ENCODE assay signal across 1 cellular context in the genomic region with DNA sequence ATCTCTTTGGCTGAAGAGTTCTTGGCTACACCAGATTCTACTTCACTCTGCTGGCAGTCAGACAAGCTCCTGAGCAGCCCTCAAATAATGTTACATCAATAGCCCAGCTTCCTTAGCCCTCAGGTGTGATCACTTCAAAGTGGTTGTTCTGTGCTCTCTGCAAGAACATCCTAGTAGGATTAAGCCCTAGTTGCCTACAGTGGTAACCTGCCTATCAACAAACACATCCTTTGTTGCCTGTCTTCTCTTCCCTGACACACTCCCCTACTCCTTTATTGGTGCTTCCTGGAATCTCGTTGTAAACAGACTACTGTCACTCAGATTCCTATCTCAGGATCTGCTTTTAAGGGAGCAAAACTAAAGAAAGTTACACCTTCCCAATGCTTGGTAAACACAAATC.
TF ChIP-seq lines count a peak whose summit lies in the region.

No MANE protein-coding gene starts in this region.

TF ChIP-seq in HepG2, 621 proteins besides CTCF, POLR2A, EP300 and RAD21 (continued from another document and continues in another):
- TF ChIP-seq, protein P1, sequence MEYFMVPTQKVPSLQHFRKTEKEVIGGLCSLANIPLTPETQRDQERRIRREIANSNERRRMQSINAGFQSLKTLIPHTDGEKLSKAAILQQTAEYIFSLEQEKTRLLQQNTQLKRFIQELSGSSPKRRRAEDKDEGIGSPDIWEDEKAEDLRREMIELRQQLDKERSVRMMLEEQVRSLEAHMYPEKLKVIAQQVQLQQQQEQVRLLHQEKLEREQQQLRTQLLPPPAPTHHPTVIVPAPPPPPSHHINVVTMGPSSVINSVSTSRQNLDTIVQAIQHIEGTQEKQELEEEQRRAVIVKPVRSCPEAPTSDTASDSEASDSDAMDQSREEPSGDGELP (IDR thresholded peaks at IDR 0.05; ENCODE audit: borderline replicate concordance, low read depth), result no peak
- TF ChIP-seq ZFX (CRISPR knock-in tag; IDR thresholded peaks at IDR 0.05; ENCODE audit: low read depth) (no peak), ZNF777 (CRISPR knock-in tag; IDR thresholded peaks at IDR 0.05) (no peak), ZNF12 (CRISPR knock-in tag; IDR thresholded peaks at IDR 0.05) (no peak), GABPB1 (CRISPR knock-in tag; IDR thresholded peaks at IDR 0.05) (no peak), TARDBP (CRISPR knock-in tag; IDR thresholded peaks at IDR 0.05) (no peak), SOX13 (IDR thresholded peaks at IDR 0.05) (no peak), SOX13 (CRISPR knock-in tag; conservative IDR thresholded peaks at IDR 0.05 in 1 of 2, IDR thresholded peaks at IDR 0.05 in 1 of 2) (peak in 1 of 2 experiments; percentile 60; a peak in 2 of 4 replicates), NR1H2 (CRISPR knock-in tag; IDR thresholded peaks at IDR 0.05; ENCODE audit: borderline replicate concordance, low read depth) (no peak), ZNF292 (CRISPR knock-in tag; IDR thresholded peaks at IDR 0.05; ENCODE audit: borderline replicate concordance, low read depth) (no peak), ATF3 (CRISPR knock-in tag; IDR thresholded peaks at IDR 0.05) (no peak), STAT5B (CRISPR knock-in tag; IDR thresholded peaks at IDR 0.05) (no peak), ZSCAN31 (CRISPR knock-in tag; IDR thresholded peaks at IDR 0.05; ENCODE audit: low read depth) (no peak), ZNF142 (CRISPR knock-in tag; IDR thresholded peaks at IDR 0.05) (no peak), ZNF296 (CRISPR knock-in tag; conservative IDR thresholded peaks at IDR 0.05) (no peak), ZBTB14 (CRISPR knock-in tag; IDR thresholded peaks at IDR 0.05) (no peak), ZNF160 (CRISPR knock-in tag; IDR thresholded peaks at IDR 0.05) (no peak), KDM5B (CRISPR knock-in tag; IDR thresholded peaks at IDR 0.05; ENCODE audit: borderline replicate concordance) (no peak), SAFB2 (CRISPR knock-in tag; IDR thresholded peaks at IDR 0.05; ENCODE audit: borderline replicate concordance, low read depth) (no peak), POLR2AphosphoS2 (IDR thresholded peaks at IDR 0.05; ENCODE audit: low read depth, low read length) (no peak), ZNF558 (CRISPR knock-in tag; IDR thresholded peaks at IDR 0.05; ENCODE audit: borderline replicate concordance) (no peak), ZFP41 (CRISPR knock-in tag; IDR thresholded peaks at IDR 0.05; ENCODE audit: borderline replicate concordance) (no peak), ZNF644 (CRISPR knock-in tag; IDR thresholded peaks at IDR 0.05; ENCODE audit: low read depth) (peak; percentile 39; the same call in 1 of the 2 replicates), SRF (IDR thresholded peaks at IDR 0.05; ENCODE audit: low read depth, low read length) (no peak), ZC3H4 (CRISPR knock-in tag; IDR thresholded peaks at IDR 0.05; ENCODE audit: borderline replicate concordance) (no peak), FIP1L1 (IDR thresholded peaks at IDR 0.05; ENCODE audit: borderline replicate concordance, insufficient read depth, low read depth, low read length) (no peak), BRCA1 (CRISPR knock-in tag; IDR thresholded peaks at IDR 0.05) (no peak), FOXA3 (CRISPR knock-in tag; IDR thresholded peaks at IDR 0.05) (0 out of 2 replicates have a peak, but pooled peaks have one; percentile 24), MTA3 (CRISPR knock-in tag; IDR thresholded peaks at IDR 0.05) (no peak), ZBTB7B (CRISPR knock-in tag; IDR thresholded peaks at IDR 0.05) (no peak), ELF3 (CRISPR knock-in tag; IDR thresholded peaks at IDR 0.05) (0 out of 2 replicates have a peak, but pooled peaks have one; percentile 13), ZNF124 (CRISPR knock-in tag; IDR thresholded peaks at IDR 0.05) (no peak), SMAD9 (CRISPR knock-in tag; IDR thresholded peaks at IDR 0.05) (no peak), KIAA2018 (CRISPR knock-in tag; IDR thresholded peaks at IDR 0.05; ENCODE audit: borderline replicate concordance) (no peak), ZNF788 (CRISPR knock-in tag; IDR thresholded peaks at IDR 0.05; ENCODE audit: borderline replicate concordance) (no peak)
- TF ChIP-seq, protein P2, sequence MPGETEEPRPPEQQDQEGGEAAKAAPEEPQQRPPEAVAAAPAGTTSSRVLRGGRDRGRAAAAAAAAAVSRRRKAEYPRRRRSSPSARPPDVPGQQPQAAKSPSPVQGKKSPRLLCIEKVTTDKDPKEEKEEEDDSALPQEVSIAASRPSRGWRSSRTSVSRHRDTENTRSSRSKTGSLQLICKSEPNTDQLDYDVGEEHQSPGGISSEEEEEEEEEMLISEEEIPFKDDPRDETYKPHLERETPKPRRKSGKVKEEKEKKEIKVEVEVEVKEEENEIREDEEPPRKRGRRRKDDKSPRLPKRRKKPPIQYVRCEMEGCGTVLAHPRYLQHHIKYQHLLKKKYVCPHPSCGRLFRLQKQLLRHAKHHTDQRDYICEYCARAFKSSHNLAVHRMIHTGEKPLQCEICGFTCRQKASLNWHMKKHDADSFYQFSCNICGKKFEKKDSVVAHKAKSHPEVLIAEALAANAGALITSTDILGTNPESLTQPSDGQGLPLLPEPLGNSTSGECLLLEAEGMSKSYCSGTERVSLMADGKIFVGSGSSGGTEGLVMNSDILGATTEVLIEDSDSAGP (CRISPR knock-in tag; IDR thresholded peaks at IDR 0.05; ENCODE audit: borderline replicate concordance), result no peak
- TF ChIP-seq, protein P3, sequence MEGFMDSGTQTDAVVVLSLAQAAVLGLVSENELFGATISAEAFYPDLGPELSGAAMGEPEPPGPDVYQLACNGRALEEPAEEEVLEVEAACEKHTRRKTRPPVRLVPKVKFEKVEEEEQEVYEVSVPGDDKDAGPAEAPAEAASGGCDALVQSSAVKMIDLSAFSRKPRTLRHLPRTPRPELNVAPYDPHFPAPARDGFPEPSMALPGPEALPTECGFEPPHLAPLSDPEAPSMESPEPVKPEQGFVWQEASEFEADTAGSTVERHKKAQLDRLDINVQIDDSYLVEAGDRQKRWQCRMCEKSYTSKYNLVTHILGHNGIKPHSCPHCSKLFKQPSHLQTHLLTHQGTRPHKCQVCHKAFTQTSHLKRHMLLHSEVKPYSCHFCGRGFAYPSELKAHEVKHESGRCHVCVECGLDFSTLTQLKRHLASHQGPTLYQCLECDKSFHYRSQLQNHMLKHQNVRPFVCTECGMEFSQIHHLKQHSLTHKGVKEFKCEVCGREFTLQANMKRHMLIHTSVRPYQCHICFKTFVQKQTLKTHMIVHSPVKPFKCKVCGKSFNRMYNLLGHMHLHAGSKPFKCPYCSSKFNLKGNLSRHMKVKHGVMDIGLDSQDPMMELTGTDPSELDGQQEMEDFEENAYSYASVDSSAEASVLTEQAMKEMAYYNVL (CRISPR knock-in tag; IDR thresholded peaks at IDR 0.05; ENCODE audit: borderline replicate concordance), result peak; percentile 32; the same call in 1 of the 2 replicates
